ENCODE assay signal across 19 cellular contexts in the genomic region with DNA sequence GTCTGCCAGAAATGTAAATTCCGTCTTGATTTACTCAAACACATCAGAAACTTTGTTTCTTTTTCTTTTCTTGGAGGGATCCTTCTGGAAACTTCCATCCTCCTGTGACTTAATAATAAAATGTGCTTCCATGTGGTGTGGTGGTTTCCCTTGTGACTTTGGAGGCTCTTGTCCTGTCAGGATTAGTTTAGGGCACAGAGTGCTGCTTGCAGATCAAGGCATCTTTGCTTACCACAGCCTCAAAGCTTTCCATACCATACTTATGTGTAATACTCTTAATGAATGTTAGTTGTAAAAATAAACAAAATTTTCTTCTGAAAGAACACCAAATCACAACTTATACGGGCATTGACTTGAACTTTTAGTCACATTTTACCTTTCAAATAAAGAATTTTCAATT. TPM values are rescaled to one million over a fixed set of nuclear protein-coding genes. Genes with fewer than 3 reads are reported as not detected.
"Had no signal": no experiment of that assay in that cellular context is flagged by ENCODE, and none has a peak within 500 bp of the region (broad histone marks: within the 10 kb centered on the region; RNA-seq: fewer than 3 reads in every experiment).

No MANE protein-coding gene starts in this region.

- H3K27ac Mint-ChIP-seq: activated T-helper 17 cell treated with anti-CD3 and anti-CD28 coated beads, Interleukin-2, amount 50 U/mL, for 72 hours; naive B cell; neural progenitor cell; T-helper 2 cell treated with Interferon-gamma antibody and Interleukin-4, amounts not matched to agents 5 μg/mL and 100 μg/mL, for 36 hours had no signal

- H3K9me3 ChIP-seq: ascending aorta, colonic mucosa, ovary, tibial artery, uterus had no signal

- H3K4me3 Mint-ChIP-seq: activated T-helper 17 cell treated with anti-CD3 and anti-CD28 coated beads, Interleukin-2, amount 50 U/mL, for 72 hours; naive B cell; neural progenitor cell; T-helper 2 cell treated with Interferon-gamma antibody and Interleukin-4, amounts not matched to agents 5 μg/mL and 100 μg/mL, for 36 hours had no signal

- H3K4me3 ChIP-seq: ascending aorta, colonic mucosa, hepatocyte, neural progenitor cell, ovary, tibial artery, uterus had no signal

- H3K27me3 ChIP-seq: ascending aorta, colonic mucosa, hepatocyte, neural progenitor cell, ovary, tibial artery, uterus had no signal

- H3K27ac ChIP-seq: ascending aorta, colonic mucosa, hepatocyte, neural progenitor cell, ovary, tibial artery, uterus had no signal

- H3K36me3 ChIP-seq: ascending aorta, colonic mucosa, neural progenitor cell, ovary, tibial artery, uterus had no signal

- H3K36me3 Mint-ChIP-seq: naive B cell, neural progenitor cell had no signal

- ATAC-seq: activated CD4-positive, CD25-positive, alpha-beta regulatory T cell treated with anti-CD3 and anti-CD28 coated beads, Interleukin-2, amount 50 U/mL, for 24 hours; activated T-helper 17 cell treated with anti-CD3 and anti-CD28 coated beads, Interleukin-2, amount 50 U/mL, for 72 hours; left lobe of liver had no signal

- H3K4me1 Mint-ChIP-seq: activated T-helper 17 cell treated with anti-CD3 and anti-CD28 coated beads, Interleukin-2, amount 50 U/mL, for 72 hours; naive B cell; neural progenitor cell had no signal

- DNase-seq: activated naive CD4-positive, alpha-beta T cell treated with Interleukin-2 at 50 U/mL for 16 hours; caudate nucleus; colonic mucosa; naive B cell; ovary; stimulated activated CD4-positive, alpha-beta T cell treated with anti-CD3 and anti-CD28 coated beads, Interleukin-4, amount 100 ng/mL, for 1 hour; stimulated activated naive CD4-positive, alpha-beta T cell; tibial artery; uterus had no signal

- H3K27me3 Mint-ChIP-seq: activated T-helper 17 cell treated with anti-CD3 and anti-CD28 coated beads, Interleukin-2, amount 50 U/mL, for 72 hours had no signal

RNA-seq across cellular contexts. Expression of gene GBA3, which starts 27.4 kb away (rescaled TPM):
- total RNA-seq: activated CD8-positive, alpha-beta memory T cell treated with anti-CD3 and anti-CD28 coated beads for 36 hours; activated T-helper 17 cell treated with anti-CD3 and anti-CD28 coated beads, Interleukin-2, amount 50 U/mL, for 72 hours; ascending aorta; lung microvascular endothelial cell had no signal
- polyA plus RNA-seq: keratinocyte had no signal
